In the genomic region with DNA sequence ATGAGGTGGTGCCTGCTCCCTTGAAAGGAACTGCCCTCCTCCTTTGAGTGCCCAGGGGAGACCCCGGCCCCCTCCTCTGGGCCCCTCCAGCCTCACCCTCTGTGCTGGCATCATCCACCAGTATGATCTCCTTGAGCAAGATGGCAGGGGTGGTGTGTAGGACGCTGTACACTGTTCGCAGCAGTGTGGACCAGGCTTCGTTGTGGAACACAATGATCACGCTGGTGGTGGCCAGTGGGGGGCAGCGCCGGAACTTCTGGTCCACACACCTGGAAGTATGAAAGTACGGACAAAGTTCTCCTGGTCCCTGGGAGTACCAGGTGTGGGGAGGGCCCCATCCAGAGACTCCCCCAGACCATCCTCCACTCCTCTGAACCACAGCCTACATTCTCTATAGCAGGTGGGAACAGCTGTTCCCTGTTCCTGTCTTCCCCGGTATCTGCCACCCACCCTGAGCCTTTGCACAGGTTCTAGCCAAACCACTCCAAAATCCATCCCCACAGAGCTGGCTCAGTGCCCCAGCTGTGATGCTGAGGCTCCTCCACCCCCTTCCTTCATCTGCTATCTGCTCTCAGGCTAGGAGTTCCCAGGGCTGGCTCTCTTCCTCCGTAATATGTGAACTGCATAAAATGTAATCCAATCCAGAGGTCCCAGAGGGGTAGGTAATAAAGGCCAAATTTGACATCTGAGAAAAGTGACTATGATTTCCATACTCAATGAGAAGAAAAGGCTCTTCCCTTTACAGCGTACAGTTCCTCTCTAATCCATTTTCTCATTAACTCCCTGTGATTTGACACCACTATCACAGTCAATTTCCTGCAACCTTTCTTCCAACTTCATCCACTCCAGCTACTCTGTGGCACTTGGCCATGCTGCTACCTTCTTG, we compare ENCODE assay signal across 1 cellular context.
TF ChIP-seq lines count a peak whose summit lies in the region.

No MANE protein-coding gene starts in this region.

TF ChIP-seq in HEK293, 187 proteins besides CTCF, POLR2A, EP300 and RAD21 (continues in another document):
- TF ChIP-seq MZF1 (tag by site-specific recombination; IDR thresholded peaks at IDR 0.05; ENCODE audit: borderline replicate concordance): peak; percentile 33; the same call in 1 of the 2 replicates
- TF ChIP-seq, protein P1, sequence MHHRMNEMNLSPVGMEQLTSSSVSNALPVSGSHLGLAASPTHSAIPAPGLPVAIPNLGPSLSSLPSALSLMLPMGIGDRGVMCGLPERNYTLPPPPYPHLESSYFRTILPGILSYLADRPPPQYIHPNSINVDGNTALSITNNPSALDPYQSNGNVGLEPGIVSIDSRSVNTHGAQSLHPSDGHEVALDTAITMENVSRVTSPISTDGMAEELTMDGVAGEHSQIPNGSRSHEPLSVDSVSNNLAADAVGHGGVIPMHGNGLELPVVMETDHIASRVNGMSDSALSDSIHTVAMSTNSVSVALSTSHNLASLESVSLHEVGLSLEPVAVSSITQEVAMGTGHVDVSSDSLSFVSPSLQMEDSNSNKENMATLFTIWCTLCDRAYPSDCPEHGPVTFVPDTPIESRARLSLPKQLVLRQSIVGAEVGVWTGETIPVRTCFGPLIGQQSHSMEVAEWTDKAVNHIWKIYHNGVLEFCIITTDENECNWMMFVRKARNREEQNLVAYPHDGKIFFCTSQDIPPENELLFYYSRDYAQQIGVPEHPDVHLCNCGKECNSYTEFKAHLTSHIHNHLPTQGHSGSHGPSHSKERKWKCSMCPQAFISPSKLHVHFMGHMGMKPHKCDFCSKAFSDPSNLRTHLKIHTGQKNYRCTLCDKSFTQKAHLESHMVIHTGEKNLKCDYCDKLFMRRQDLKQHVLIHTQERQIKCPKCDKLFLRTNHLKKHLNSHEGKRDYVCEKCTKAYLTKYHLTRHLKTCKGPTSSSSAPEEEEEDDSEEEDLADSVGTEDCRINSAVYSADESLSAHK (tag by site-specific recombination; IDR thresholded peaks at IDR 0.05): 0 out of 2 replicates have a peak, but pooled peaks have one; percentile 26
- TF ChIP-seq ZNF510 (tag by site-specific recombination; IDR thresholded peaks at IDR 0.05; ENCODE audit: insufficient replicate concordance): no peak
- no peak for TF ChIP-seq ZNF324 (tag by site-specific recombination; IDR thresholded peaks at IDR 0.05)
- no peak for TF ChIP-seq ZNF391 (tag by site-specific recombination; IDR thresholded peaks at IDR 0.05; ENCODE audit: borderline replicate concordance, low read depth)
- TF ChIP-seq, protein P2, sequence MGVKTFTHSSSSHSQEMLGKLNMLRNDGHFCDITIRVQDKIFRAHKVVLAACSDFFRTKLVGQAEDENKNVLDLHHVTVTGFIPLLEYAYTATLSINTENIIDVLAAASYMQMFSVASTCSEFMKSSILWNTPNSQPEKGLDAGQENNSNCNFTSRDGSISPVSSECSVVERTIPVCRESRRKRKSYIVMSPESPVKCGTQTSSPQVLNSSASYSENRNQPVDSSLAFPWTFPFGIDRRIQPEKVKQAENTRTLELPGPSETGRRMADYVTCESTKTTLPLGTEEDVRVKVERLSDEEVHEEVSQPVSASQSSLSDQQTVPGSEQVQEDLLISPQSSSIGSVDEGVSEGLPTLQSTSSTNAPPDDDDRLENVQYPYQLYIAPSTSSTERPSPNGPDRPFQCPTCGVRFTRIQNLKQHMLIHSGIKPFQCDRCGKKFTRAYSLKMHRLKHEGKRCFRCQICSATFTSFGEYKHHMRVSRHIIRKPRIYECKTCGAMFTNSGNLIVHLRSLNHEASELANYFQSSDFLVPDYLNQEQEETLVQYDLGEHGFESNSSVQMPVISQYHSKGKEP (tag by site-specific recombination; IDR thresholded peaks at IDR 0.05): peak; percentile 65
- TF ChIP-seq KLF10 (tag by site-specific recombination; IDR thresholded peaks at IDR 0.05): no peak
- TF ChIP-seq, protein P3, sequence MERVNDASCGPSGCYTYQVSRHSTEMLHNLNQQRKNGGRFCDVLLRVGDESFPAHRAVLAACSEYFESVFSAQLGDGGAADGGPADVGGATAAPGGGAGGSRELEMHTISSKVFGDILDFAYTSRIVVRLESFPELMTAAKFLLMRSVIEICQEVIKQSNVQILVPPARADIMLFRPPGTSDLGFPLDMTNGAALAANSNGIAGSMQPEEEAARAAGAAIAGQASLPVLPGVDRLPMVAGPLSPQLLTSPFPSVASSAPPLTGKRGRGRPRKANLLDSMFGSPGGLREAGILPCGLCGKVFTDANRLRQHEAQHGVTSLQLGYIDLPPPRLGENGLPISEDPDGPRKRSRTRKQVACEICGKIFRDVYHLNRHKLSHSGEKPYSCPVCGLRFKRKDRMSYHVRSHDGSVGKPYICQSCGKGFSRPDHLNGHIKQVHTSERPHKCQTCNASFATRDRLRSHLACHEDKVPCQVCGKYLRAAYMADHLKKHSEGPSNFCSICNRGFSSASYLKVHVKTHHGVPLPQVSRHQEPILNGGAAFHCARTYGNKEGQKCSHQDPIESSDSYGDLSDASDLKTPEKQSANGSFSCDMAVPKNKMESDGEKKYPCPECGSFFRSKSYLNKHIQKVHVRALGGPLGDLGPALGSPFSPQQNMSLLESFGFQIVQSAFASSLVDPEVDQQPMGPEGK (tag by site-specific recombination; IDR thresholded peaks at IDR 0.05): peak; percentile 29; the same call in 1 of the 2 replicates
- TF ChIP-seq, protein P4, sequence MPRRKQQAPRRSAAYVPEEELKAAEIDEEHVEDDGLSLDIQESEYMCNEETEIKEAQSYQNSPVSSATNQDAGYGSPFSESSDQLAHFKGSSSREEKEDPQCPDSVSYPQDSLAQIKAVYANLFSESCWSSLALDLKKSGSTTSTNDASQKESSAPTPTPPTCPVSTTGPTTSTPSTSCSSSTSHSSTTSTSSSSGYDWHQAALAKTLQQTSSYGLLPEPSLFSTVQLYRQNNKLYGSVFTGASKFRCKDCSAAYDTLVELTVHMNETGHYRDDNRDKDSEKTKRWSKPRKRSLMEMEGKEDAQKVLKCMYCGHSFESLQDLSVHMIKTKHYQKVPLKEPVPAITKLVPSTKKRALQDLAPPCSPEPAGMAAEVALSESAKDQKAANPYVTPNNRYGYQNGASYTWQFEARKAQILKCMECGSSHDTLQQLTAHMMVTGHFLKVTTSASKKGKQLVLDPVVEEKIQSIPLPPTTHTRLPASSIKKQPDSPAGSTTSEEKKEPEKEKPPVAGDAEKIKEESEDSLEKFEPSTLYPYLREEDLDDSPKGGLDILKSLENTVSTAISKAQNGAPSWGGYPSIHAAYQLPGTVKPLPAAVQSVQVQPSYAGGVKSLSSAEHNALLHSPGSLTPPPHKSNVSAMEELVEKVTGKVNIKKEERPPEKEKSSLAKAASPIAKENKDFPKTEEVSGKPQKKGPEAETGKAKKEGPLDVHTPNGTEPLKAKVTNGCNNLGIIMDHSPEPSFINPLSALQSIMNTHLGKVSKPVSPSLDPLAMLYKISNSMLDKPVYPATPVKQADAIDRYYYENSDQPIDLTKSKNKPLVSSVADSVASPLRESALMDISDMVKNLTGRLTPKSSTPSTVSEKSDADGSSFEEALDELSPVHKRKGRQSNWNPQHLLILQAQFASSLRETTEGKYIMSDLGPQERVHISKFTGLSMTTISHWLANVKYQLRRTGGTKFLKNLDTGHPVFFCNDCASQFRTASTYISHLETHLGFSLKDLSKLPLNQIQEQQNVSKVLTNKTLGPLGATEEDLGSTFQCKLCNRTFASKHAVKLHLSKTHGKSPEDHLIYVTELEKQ (tag by site-specific recombination; IDR thresholded peaks at IDR 0.05; ENCODE audit: borderline replicate concordance): 0 out of 2 replicates have a peak, but pooled peaks have one; percentile 33
- TF ChIP-seq, protein P5, sequence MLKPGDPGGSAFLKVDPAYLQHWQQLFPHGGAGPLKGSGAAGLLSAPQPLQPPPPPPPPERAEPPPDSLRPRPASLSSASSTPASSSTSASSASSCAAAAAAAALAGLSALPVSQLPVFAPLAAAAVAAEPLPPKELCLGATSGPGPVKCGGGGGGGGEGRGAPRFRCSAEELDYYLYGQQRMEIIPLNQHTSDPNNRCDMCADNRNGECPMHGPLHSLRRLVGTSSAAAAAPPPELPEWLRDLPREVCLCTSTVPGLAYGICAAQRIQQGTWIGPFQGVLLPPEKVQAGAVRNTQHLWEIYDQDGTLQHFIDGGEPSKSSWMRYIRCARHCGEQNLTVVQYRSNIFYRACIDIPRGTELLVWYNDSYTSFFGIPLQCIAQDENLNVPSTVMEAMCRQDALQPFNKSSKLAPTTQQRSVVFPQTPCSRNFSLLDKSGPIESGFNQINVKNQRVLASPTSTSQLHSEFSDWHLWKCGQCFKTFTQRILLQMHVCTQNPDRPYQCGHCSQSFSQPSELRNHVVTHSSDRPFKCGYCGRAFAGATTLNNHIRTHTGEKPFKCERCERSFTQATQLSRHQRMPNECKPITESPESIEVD (tag by site-specific recombination; IDR thresholded peaks at IDR 0.05): peak; percentile 93
- no peak for TF ChIP-seq ZNF677 (tag by site-specific recombination; IDR thresholded peaks at IDR 0.05)
- peak; percentile 28; the same call in 1 of the 2 replicates for TF ChIP-seq SP7 (tag by site-specific recombination; IDR thresholded peaks at IDR 0.05)
- TF ChIP-seq ZNF521 (tag by site-specific recombination; IDR thresholded peaks at IDR 0.05): no peak
- peak; percentile 28; the same call in 1 of the 2 replicates for TF ChIP-seq ZBTB1 (tag by site-specific recombination; IDR thresholded peaks at IDR 0.05)
- no peak for TF ChIP-seq ZNF747 (tag by site-specific recombination; IDR thresholded peaks at IDR 0.05)
- no peak for TF ChIP-seq ZNF549 (tag by site-specific recombination; IDR thresholded peaks at IDR 0.05)
- TF ChIP-seq, protein P6, sequence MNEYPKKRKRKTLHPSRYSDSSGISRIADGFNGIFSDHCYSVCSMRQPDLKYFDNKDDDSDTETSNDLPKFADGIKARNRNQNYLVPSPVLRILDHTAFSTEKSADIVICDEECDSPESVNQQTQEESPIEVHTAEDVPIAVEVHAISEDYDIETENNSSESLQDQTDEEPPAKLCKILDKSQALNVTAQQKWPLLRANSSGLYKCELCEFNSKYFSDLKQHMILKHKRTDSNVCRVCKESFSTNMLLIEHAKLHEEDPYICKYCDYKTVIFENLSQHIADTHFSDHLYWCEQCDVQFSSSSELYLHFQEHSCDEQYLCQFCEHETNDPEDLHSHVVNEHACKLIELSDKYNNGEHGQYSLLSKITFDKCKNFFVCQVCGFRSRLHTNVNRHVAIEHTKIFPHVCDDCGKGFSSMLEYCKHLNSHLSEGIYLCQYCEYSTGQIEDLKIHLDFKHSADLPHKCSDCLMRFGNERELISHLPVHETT (tag by site-specific recombination; IDR thresholded peaks at IDR 0.05): 0 out of 2 replicates have a peak, but pooled peaks have one; percentile 15
- TF ChIP-seq, protein P7, sequence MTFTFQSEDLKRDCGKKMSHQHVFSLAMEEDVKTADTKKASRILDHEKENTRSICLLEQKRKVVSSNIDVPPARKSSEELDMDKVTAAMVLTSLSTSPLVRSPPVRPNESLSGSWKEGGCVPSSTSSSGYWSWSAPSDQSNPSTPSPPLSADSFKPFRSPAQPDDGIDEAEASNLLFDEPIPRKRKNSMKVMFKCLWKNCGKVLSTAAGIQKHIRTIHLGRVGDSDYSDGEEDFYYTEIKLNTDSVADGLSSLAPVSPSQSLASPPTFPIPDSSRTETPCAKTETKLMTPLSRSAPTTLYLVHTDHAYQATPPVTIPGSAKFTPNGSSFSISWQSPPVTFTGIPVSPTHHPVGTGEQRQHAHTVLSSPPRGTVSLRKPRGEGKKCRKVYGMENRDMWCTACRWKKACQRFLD (tag by site-specific recombination; IDR thresholded peaks at IDR 0.05): no peak
- no peak for TF ChIP-seq ZNF416 (tag by site-specific recombination; IDR thresholded peaks at IDR 0.05)
- peak; percentile 54; the same call in 1 of the 2 replicates for TF ChIP-seq ZNF501 (tag by site-specific recombination; IDR thresholded peaks at IDR 0.05)
- TF ChIP-seq, protein P8, sequence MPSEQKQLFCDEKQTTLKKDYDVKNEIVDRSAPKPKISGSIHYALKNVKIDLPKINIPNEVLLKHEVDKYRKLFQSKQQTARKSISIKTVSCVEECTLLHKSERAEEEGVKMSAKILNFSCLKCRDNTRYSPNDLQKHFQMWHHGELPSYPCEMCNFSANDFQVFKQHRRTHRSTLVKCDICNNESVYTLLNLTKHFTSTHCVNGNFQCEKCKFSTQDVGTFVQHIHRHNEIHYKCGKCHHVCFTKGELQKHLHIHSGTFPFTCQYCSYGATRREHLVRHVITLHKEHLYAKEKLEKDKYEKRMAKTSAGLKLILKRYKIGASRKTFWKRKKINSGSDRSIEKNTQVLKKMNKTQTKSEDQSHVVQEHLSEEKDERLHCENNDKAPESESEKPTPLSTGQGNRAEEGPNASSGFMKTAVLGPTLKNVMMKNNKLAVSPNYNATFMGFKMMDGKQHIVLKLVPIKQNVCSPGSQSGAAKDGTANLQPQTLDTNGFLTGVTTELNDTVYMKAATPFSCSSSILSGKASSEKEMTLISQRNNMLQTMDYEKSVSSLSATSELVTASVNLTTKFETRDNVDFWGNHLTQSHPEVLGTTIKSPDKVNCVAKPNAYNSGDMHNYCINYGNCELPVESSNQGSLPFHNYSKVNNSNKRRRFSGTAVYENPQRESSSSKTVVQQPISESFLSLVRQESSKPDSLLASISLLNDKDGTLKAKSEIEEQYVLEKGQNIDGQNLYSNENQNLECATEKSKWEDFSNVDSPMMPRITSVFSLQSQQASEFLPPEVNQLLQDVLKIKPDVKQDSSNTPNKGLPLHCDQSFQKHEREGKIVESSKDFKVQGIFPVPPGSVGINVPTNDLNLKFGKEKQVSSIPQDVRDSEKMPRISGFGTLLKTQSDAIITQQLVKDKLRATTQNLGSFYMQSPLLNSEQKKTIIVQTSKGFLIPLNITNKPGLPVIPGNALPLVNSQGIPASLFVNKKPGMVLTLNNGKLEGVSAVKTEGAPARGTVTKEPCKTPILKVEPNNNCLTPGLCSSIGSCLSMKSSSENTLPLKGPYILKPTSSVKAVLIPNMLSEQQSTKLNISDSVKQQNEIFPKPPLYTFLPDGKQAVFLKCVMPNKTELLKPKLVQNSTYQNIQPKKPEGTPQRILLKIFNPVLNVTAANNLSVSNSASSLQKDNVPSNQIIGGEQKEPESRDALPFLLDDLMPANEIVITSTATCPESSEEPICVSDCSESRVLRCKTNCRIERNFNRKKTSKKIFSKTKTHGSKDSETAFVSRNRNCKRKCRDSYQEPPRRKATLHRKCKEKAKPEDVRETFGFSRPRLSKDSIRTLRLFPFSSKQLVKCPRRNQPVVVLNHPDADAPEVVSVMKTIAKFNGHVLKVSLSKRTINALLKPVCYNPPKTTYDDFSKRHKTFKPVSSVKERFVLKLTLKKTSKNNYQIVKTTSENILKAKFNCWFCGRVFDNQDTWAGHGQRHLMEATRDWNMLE (tag by site-specific recombination; conservative IDR thresholded peaks at IDR 0.05; ENCODE audit: low read depth): no peak
- TF ChIP-seq, protein P9, sequence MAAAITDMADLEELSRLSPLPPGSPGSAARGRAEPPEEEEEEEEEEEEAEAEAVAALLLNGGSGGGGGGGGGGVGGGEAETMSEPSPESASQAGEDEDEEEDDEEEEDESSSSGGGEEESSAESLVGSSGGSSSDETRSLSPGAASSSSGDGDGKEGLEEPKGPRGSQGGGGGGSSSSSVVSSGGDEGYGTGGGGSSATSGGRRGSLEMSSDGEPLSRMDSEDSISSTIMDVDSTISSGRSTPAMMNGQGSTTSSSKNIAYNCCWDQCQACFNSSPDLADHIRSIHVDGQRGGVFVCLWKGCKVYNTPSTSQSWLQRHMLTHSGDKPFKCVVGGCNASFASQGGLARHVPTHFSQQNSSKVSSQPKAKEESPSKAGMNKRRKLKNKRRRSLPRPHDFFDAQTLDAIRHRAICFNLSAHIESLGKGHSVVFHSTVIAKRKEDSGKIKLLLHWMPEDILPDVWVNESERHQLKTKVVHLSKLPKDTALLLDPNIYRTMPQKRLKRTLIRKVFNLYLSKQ (tag by site-specific recombination; IDR thresholded peaks at IDR 0.05; ENCODE audit: borderline replicate concordance): no peak
- no peak for TF ChIP-seq ZNF140 (tag by site-specific recombination; IDR thresholded peaks at IDR 0.05)
